1 cellular context compared by ENCODE assay signal in the genomic region with DNA sequence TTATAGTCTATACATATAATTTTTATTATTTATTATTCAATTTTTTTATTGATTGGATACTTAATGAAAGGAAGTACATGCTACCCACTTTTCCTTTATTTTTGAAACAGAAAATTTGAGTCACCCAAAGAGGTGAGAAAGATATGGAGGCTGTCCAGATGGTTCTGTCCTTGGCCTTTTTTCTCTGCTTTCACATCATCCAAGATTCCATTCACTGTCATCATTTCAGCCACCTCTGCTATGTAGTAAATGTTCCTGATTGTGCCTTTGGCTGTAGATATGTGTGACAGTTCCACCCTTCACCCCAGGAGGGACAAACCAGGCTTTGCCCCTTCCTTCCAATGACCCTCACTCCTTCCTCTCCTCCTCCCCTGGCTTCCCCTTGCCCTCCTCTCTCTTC.
TF ChIP-seq lines count a peak whose summit lies in the region.

No MANE protein-coding gene starts in this region.

TF ChIP-seq in H1, 55 proteins besides CTCF, POLR2A, EP300 and RAD21 (continued from another document):
- TF ChIP-seq CHD7 (IDR thresholded peaks at IDR 0.05; ENCODE audit: insufficient replicate concordance, low read length) (no peak), GABPA (IDR thresholded peaks at IDR 0.05; ENCODE audit: borderline replicate concordance, insufficient read depth, low read length) (no peak), SIRT6 (IDR thresholded peaks at IDR 0.05; ENCODE audit: low read length) (no peak)
